Comparison of ENCODE assay signal across 8 cellular contexts in genomic region chr10:94403823-94404228, GRCh38. TPM values are rescaled to one million over a fixed set of nuclear protein-coding genes. Genes with fewer than 3 reads are reported as not detected.
A peak's percentile ranks its signal among the peaks of the same experiment; 100 is the strongest.
DNase-seq lines count a peak whose midpoint lies in the region; ATAC-seq and TF ChIP-seq lines count a peak whose summit lies in the region.

No MANE protein-coding gene starts in this region.

- no peaks in the 10 kb centered on the region for H3K36me3 ChIP-seq in left ventricle myocardium inferior

- DNase-seq in left ventricle myocardium inferior, result no peak
- no peak for DNase-seq in skeletal muscle cell (ENCODE audit: low read depth)
- DNase-seq in GM13977 (ENCODE audit: low spot score), result no peak
- DNase-seq in GM10248 (ENCODE audit: extremely low spot score), result no peak
- DNase-seq in NCI-H226, result no peak

- no peak for TF ChIP-seq CTCF in GM12875 (IDR thresholded peaks at IDR 0.05; ENCODE audit: borderline replicate concordance, insufficient read depth, low read depth, low read length)
- TF ChIP-seq CTCF in WI38 (IDR thresholded peaks at IDR 0.05; ENCODE audit: low read depth, low read length), result no peak
- TF ChIP-seq CTCF in left ventricle myocardium inferior (IDR thresholded peaks at IDR 0.05; ENCODE audit: borderline replicate concordance), result no peak
- no peak for TF ChIP-seq CTCF in GM13977 (IDR thresholded peaks at IDR 0.05; ENCODE audit: extremely low read depth, insufficient read depth, missing control alignments)
- TF ChIP-seq CTCF in GM10248 (IDR thresholded peaks at IDR 0.05; ENCODE audit: control extremely low read depth, extremely low read depth, low read depth, missing control alignments), result no peak

- peaks cover 51% of the 10 kb centered on the region for H3K4me1 ChIP-seq in left ventricle myocardium inferior

- peak overlapping the region; percentile 98 for H3K27ac ChIP-seq in left ventricle myocardium inferior (replicated peaks)

- CTCF ChIA-PET in GM10248 (lab: Yijun Ruan, JAX), result interaction anchor here (0.8 to 2.1 kb wide), 5 partner anchors 9 to 83 kb away, joined by 3 to 6 read pairs (median 4); no protein-coding TSS in a partner anchor

- ATAC-seq in HG02759 (IDR thresholded peaks at IDR 0.05; ENCODE audit: unreplicated experiment), result peak; percentile 6

- H3K4me3 ChIP-seq in GM12875 (ENCODE audit: low read depth, low read length) (peak overlapping the region; percentile 93), WI38 (ENCODE audit: low read depth, low read length) (peak overlapping the region; percentile 86), left ventricle myocardium inferior (peak overlapping the region; percentile 96), skeletal muscle cell (ENCODE audit: low read depth, low read length) (peak overlapping the region; percentile 89)

- POLR2A ChIA-PET in GM10248 (lab: Yijun Ruan, JAX), result no interaction called here

- peaks cover under 1% of the 10 kb centered on the region for H3K27me3 ChIP-seq in left ventricle myocardium inferior (ENCODE audit: low read depth)

- no peaks in the 10 kb centered on the region for H3K9me3 ChIP-seq in left ventricle myocardium inferior (replicated peaks)

- in situ Hi-C loops in GM13977 (cut with MboI; ENCODE audit: low pct_unique_long_range_greater_than_20kb, low sequenced_read_pairs, unreplicated experiment), result no loop called here

- intact Hi-C loops in left ventricle myocardium inferior (cut with micrococcal nuclease), result no loop called here

RNA-seq across cellular contexts. Expression of gene TBC1D12, which starts 1.5 kb away (rescaled TPM):
- total RNA-seq in left ventricle myocardium inferior, result 4.4 TPM

RNA-seq across cellular contexts. Expression of gene NOC3L, which starts 41.1 kb away (rescaled TPM):
- 10.0 TPM for total RNA-seq in left ventricle myocardium inferior
